ENCODE assay signal across 23 cellular contexts in genomic region chrX:110212299-110212698, GRCh38.
DNase-seq lines count a peak whose midpoint lies in the region; ATAC-seq, FAIRE-seq and TF ChIP-seq lines count a peak whose summit lies in the region.
"Had no signal": no experiment of that assay in that cellular context is flagged by ENCODE, and none has a peak within 500 bp of the region (broad histone marks: within the 10 kb centered on the region; RNA-seq: fewer than 3 reads in every experiment).

No MANE protein-coding gene starts in this region.

- H3K23ac ChIP-seq in IMR-90 (ENCODE audit: low read depth, low read length) (no peak overlapping the region), mesendoderm (ENCODE audit: low read length) (no peak overlapping the region)

- H2BK20ac ChIP-seq in IMR-90 (ENCODE audit: low read depth, low read length): no peak overlapping the region

- no peak overlapping the region for H3K4me2 ChIP-seq in IMR-90 (ENCODE audit: low read depth, low read length)
- no peak overlapping the region for H3K4me2 ChIP-seq in mammary epithelial cell (ENCODE audit: insufficient read depth, low read depth, low read length)
- H3K4me2 ChIP-seq in mesendoderm (ENCODE audit: low read length): no peak overlapping the region
- no peak overlapping the region for H3K4me2 ChIP-seq in HepG2 (ENCODE audit: low read depth, low read length)
- H3K4me2 ChIP-seq: BLaER1 had no signal

- no peak for FAIRE-seq in HepG2 (lab: Jason Lieb, UNC)
- FAIRE-seq: endothelial cell of umbilical vein, GM12892 had no signal

- no peak overlapping the region for H4K91ac ChIP-seq in IMR-90 (ENCODE audit: insufficient read depth, low read depth, low read length)

- dilution Hi-C loops in IMR-90 (cut with HindIII; ENCODE audit: low sequenced_read_pairs, unreplicated experiment) (no loop called here), mammary epithelial cell (cut with HindIII; ENCODE audit: low sequenced_read_pairs) (no loop called here)

- no peak overlapping the region for H3K4me3 Mint-ChIP-seq in immature natural killer cell
- H3K4me3 Mint-ChIP-seq: naive B cell had no signal

- H3K27ac ChIP-seq in IMR-90 (ENCODE audit: insufficient read depth, low read length) (no peak overlapping the region), mammary epithelial cell (ENCODE audit: insufficient read depth, low read depth, low read length) (peak overlapping the region; percentile 1), mesendoderm (ENCODE audit: low read depth, low read length) (no peak overlapping the region), HepG2 (ENCODE audit: extremely low read length, insufficient read depth, low read length) (no peak overlapping the region)
- H3K27ac ChIP-seq: BLaER1, heart left ventricle, Peyer's patch, right atrium auricular region, tibial artery had no signal

- no peak for ATAC-seq in IMR-90 (ENCODE audit: low read depth)
- ATAC-seq in HepG2: no peak
- ATAC-seq: heart left ventricle had no signal

- peak; percentile 45 for DNase-seq in ELR (ENCODE audit: low read depth)
- DNase-seq in IMR-90: peak; percentile 10
- DNase-seq in mammary epithelial cell: no peak
- DNase-seq in mesendoderm: peak; percentile 3
- DNase-seq in immature natural killer cell: no peak
- no peak for DNase-seq in HepG2 (ENCODE audit: low spot score)
- DNase-seq in NCI-H2107 treated with DMSO at 0.1 percent for 48 hours (lab: John Stamatoyannopoulos, UW; ENCODE audit: unreplicated experiment): no peak
- no peak for DNase-seq in NCI-H524 treated with DMSO at 0.1 percent for 48 hours (lab: John Stamatoyannopoulos, UW)
- DNase-seq: activated CD4-positive, alpha-beta T cell treated with anti-CD3 and anti-CD28 coated beads for 1 hour; activated CD8-positive, alpha-beta memory T cell treated with anti-CD3 and anti-CD28 coated beads, Interleukin-2, amount 50 U/mL, for 48 hours; activated naive CD4-positive, alpha-beta T cell treated with anti-CD3 and anti-CD28 coated beads, Interleukin-2, amount 50 U/mL, for 16 hours; caudate nucleus; heart left ventricle; naive B cell; NCI-H1092 treated with DMSO at 0.1 percent for 48 hours; NCI-H446 treated with DMSO at 0.1 percent for 48 hours; Peyer's patch; stimulated activated CD4-positive, alpha-beta T cell treated with anti-CD3 and anti-CD28 coated beads, Interleukin-4, amount 100 ng/mL, for 24 hours; tibial artery had no signal

- TF ChIP-seq EP300 in HepG2 (IDR thresholded peaks at IDR 0.05; ENCODE audit: low read depth in 2 of 2, low read length in 2 of 2) (no peak), HepG2 (CRISPR knock-in tag; IDR thresholded peaks at IDR 0.05; ENCODE audit: borderline replicate concordance) (no peak)

- H3K14ac ChIP-seq in IMR-90 (replicated peaks; ENCODE audit: low read depth, low read length): no peak overlapping the region

- H2AK5ac ChIP-seq in IMR-90 (ENCODE audit: low read depth, low read length) (no peak overlapping the region), mesendoderm (ENCODE audit: low read length) (no peak overlapping the region)

- peaks cover 0 to 2% (median 0%) of the 10 kb centered on the region in 3 donors for H3K27me3 Mint-ChIP-seq in immature natural killer cell (ENCODE audit: low read depth in 3 of 3)
- H3K27me3 Mint-ChIP-seq: naive B cell had no signal

- H4K5ac ChIP-seq in IMR-90 (ENCODE audit: low read depth, low read length) (peak overlapping the region; percentile 36; the same call in 1 of the 2 replicates), mesendoderm (ENCODE audit: low read length) (no peak overlapping the region)

- H3K4me3 ChIP-seq in IMR-90 (ENCODE audit: insufficient read depth, low read depth, low read length) (no peak overlapping the region), mammary epithelial cell (replicated peaks in 1 of 3; ENCODE audit: insufficient read depth in 1 of 3, low read depth in 2 of 3, low read length in 3 of 3) (no peak overlapping the region), mesendoderm (ENCODE audit: low read length) (no peak overlapping the region), HepG2 (replicated peaks in 1 of 3; ENCODE audit: insufficient read depth in 1 of 3, low read depth in 2 of 3, low read length in 3 of 3) (no peak overlapping the region)
- H3K4me3 ChIP-seq: BLaER1, heart left ventricle, Peyer's patch, right atrium auricular region, tibial artery had no signal

- WGBS in IMR-90 (ENCODE audit: extremely low coverage in 2 of 2, insufficient read length in 1 of 2), 2 experiments: no CpG with 5 or more reads among the region's 3 CpGs
- WGBS in mammary epithelial cell (ENCODE audit: low coverage, missing lambda C conversion rate): 85% methylated on average over 3 of the region's 3 CpGs
- no CpG with 5 or more reads among the region's 3 CpGs for WGBS in mesendoderm (ENCODE audit: extremely low coverage, insufficient coverage, low lambda C conversion rate)
- whole genome bisulfite sequencing in HepG2 (ENCODE audit: low lambda C conversion rate): 95% methylated on average over 3 of the region's 3 CpGs

- no peak for TF ChIP-seq RAD21 in IMR-90 (IDR thresholded peaks at IDR 0.05; ENCODE audit: low read length)
- TF ChIP-seq RAD21 in HepG2 (CRISPR knock-in tag; IDR thresholded peaks at IDR 0.05): no peak

- H3K56ac ChIP-seq in IMR-90 (ENCODE audit: extremely low read depth, insufficient read depth, low read length) (no peak overlapping the region), mesendoderm (ENCODE audit: low read length) (no peak overlapping the region)

- peaks cover 9 to 12% of the 10 kb centered on the region in 2 donors for H3K4me1 Mint-ChIP-seq in immature natural killer cell

- no TSS peak for BruUV-seq in IMR-90 (replicated peaks; lab: Mats Ljungman, UMichigan)
- BruUV-seq in mammary epithelial cell (replicated peaks; lab: Mats Ljungman, UMichigan): no TSS peak
- BruUV-seq in HepG2 (replicated peaks; lab: Mats Ljungman, UMichigan): no TSS peak

- H3K27me3 ChIP-seq in IMR-90 (ENCODE audit: control insufficient read depth, insufficient read depth, low read length) (no peaks in the 10 kb centered on the region), mammary epithelial cell (ENCODE audit: insufficient read depth, low read length) (no peaks in the 10 kb centered on the region), mesendoderm (ENCODE audit: insufficient read depth, low read length, poor library complexity) (no peaks in the 10 kb centered on the region), HepG2 (ENCODE audit: control insufficient read depth in 1 of 2, insufficient read depth in 2 of 2, low read length in 2 of 2) (no peaks in the 10 kb centered on the region)
- H3K27me3 ChIP-seq: heart left ventricle, Peyer's patch, right atrium auricular region, tibial artery had no signal

- no peaks in the 10 kb centered on the region for H4K20me1 ChIP-seq in IMR-90 (ENCODE audit: insufficient read depth, low read length)
- no peaks in the 10 kb centered on the region for H4K20me1 ChIP-seq in mammary epithelial cell (ENCODE audit: insufficient read depth, low read length)
- no peaks in the 10 kb centered on the region for H4K20me1 ChIP-seq in HepG2 (ENCODE audit: insufficient read depth, low read length)

- no peak overlapping the region for H2AK9ac ChIP-seq in IMR-90 (replicated peaks; ENCODE audit: low read depth, low read length, poor library complexity)

- H3K9me3 ChIP-seq in IMR-90 (ENCODE audit: control insufficient read depth, insufficient read depth, low read length) (no peaks in the 10 kb centered on the region), mammary epithelial cell (replicated peaks; ENCODE audit: insufficient read depth, low read length) (no peaks in the 10 kb centered on the region), HepG2 (ENCODE audit: low read length) (no peaks in the 10 kb centered on the region)
- H3K9me3 ChIP-seq: BLaER1, heart left ventricle, Peyer's patch, right atrium auricular region, tibial artery had no signal

- H4K8ac ChIP-seq in IMR-90 (ENCODE audit: low read depth in 2 of 2, low read length in 2 of 2) (no peak overlapping the region), mesendoderm (ENCODE audit: low read depth, low read length) (no peak overlapping the region)

- H3K9me1 ChIP-seq in IMR-90 (ENCODE audit: insufficient read depth, low read length): no peaks in the 10 kb centered on the region

- H2BK120ac ChIP-seq in IMR-90 (ENCODE audit: low read depth, low read length) (no peak overlapping the region), mesendoderm (ENCODE audit: low read depth, low read length) (no peak overlapping the region)

- CTCF ChIA-PET in IMR-90 (lab: Yijun Ruan, JAX) (no interaction called here), mammary epithelial cell (lab: Charles Lee; ENCODE audit: low non-redundant PET) (no interaction called here), HepG2 (lab: Yijun Ruan, JAX; ENCODE audit: low intra/inter-chr PET ratio, low total read pairs) (no interaction called here)

- H3K79me2 ChIP-seq in mammary epithelial cell (ENCODE audit: insufficient read depth, low read length) (peaks cover 6% of the 10 kb centered on the region), mesendoderm (ENCODE audit: control insufficient read depth, insufficient read depth, low read length) (no peaks in the 10 kb centered on the region), HepG2 (ENCODE audit: insufficient read depth, low read length) (no peaks in the 10 kb centered on the region)

- TF ChIP-seq CTCF in IMR-90 (conservative IDR thresholded peaks at IDR 0.05; ENCODE audit: low read depth, low read length): no peak
- TF ChIP-seq CTCF in mammary epithelial cell (conservative IDR thresholded peaks at IDR 0.05 in 1 of 2, IDR thresholded peaks at IDR 0.05 in 1 of 2; ENCODE audit: extremely low read depth in 1 of 2, insufficient read depth in 1 of 2, low read depth in 1 of 2, low read length in 2 of 2): peak; percentile 21 to 31
- TF ChIP-seq CTCF in HepG2 (CRISPR knock-in tag; IDR thresholded peaks at IDR 0.05): no peak

- H3K36me3 Mint-ChIP-seq in immature natural killer cell: no peaks in the 10 kb centered on the region
- H3K36me3 Mint-ChIP-seq: naive B cell had no signal

- H3K36me3 ChIP-seq in IMR-90 (ENCODE audit: control insufficient read depth, insufficient read depth, low read length) (no peaks in the 10 kb centered on the region), mammary epithelial cell (ENCODE audit: insufficient read depth, low read length) (no peaks in the 10 kb centered on the region), mesendoderm (ENCODE audit: control insufficient read depth, insufficient read depth, low read length) (no peaks in the 10 kb centered on the region), HepG2 (replicated peaks in 1 of 2; ENCODE audit: control insufficient read depth in 1 of 2, insufficient read depth in 2 of 2, low read length in 2 of 2) (no peaks in the 10 kb centered on the region)
- H3K36me3 ChIP-seq: BLaER1, heart left ventricle, Peyer's patch, right atrium auricular region, tibial artery had no signal

- no peak for TF ChIP-seq POLR2A in IMR-90 (IDR thresholded peaks at IDR 0.05; ENCODE audit: low read depth, low read length)
- no peak for TF ChIP-seq POLR2A in HepG2 (IDR thresholded peaks at IDR 0.05; ENCODE audit: insufficient read depth in 1 of 2, low read depth in 2 of 2, low read length in 2 of 2)

- H3K79me1 ChIP-seq in IMR-90 (ENCODE audit: low read depth in 1 of 2, low read length in 2 of 2): peaks cover 6 to 10% of the 10 kb centered on the region in 2 experiments; a peak in 3 of 4 replicates
- no peaks in the 10 kb centered on the region for H3K79me1 ChIP-seq in mesendoderm (ENCODE audit: low read length)

- H2AFZ ChIP-seq in IMR-90 (replicated peaks; ENCODE audit: low read length, poor library complexity): no peak overlapping the region
- H2AFZ ChIP-seq in mammary epithelial cell (ENCODE audit: low read depth, low read length): no peak overlapping the region
- no peak overlapping the region for H2AFZ ChIP-seq in HepG2 (ENCODE audit: low read length)

- no peaks in the 10 kb centered on the region for H3K9me3 Mint-ChIP-seq in immature natural killer cell
- H3K9me3 Mint-ChIP-seq: naive B cell had no signal

- H3K4ac ChIP-seq in IMR-90 (ENCODE audit: low read depth, low read length): no peak overlapping the region
- H3K4ac ChIP-seq in mesendoderm (ENCODE audit: low read depth, low read length): no peak overlapping the region

- peak overlapping the region; percentile 18; the same call in 1 of the 2 replicates for H3K18ac ChIP-seq in IMR-90 (ENCODE audit: low read depth, low read length)
- H3K18ac ChIP-seq in mesendoderm (ENCODE audit: low read length): no peak overlapping the region

- intact Hi-C loops in IMR-90 (cut with micrococcal nuclease) (no loop called here), mammary epithelial cell (cut with micrococcal nuclease) (loop anchor here (5.0 kb wide), 1 partner anchor 50 kb away; no protein-coding TSS in a partner anchor), HepG2 (cut with micrococcal nuclease; ENCODE audit: unreplicated experiment) (no loop called here)

- no peak overlapping the region for H3K27ac Mint-ChIP-seq in immature natural killer cell
- H3K27ac Mint-ChIP-seq: naive B cell had no signal

- POLR2A ChIA-PET in IMR-90 (lab: Charles Lee; ENCODE audit: unreplicated experiment): no interaction called here
- POLR2A ChIA-PET in HepG2 (lab: Yijun Ruan, JAX): no interaction called here

- no peak overlapping the region for H2BK5ac ChIP-seq in IMR-90 (ENCODE audit: low read depth, low read length, poor library complexity, severe bottlenecking)
- no peak overlapping the region for H2BK5ac ChIP-seq in mesendoderm (ENCODE audit: low read length)

- in situ Hi-C loops in IMR-90 (cut with MboI; ENCODE audit: low sequenced_read_pairs): no loop called here
- in situ Hi-C loops in mammary epithelial cell (cut with MboI; ENCODE audit: low sequenced_read_pairs in 2 of 2): no loop called here
- in situ Hi-C loops in HepG2 (cut with HindIII; ENCODE audit: extremely low pct_ligation_motif_present, low pct_unique_long_range_greater_than_20kb): no loop called here

- H3K4me1 ChIP-seq in IMR-90 (ENCODE audit: control insufficient read depth, insufficient read depth, low read length) (peaks cover 7% of the 10 kb centered on the region), mammary epithelial cell (ENCODE audit: insufficient read depth, low read length) (peaks cover 32% of the 10 kb centered on the region), mesendoderm (ENCODE audit: control insufficient read depth, low read depth, low read length) (no peaks in the 10 kb centered on the region), HepG2 (ENCODE audit: insufficient read depth, low read length) (no peaks in the 10 kb centered on the region)
- H3K4me1 ChIP-seq: heart left ventricle, Peyer's patch, right atrium auricular region, tibial artery had no signal

- H2BK15ac ChIP-seq in IMR-90 (ENCODE audit: low read depth, low read length) (no peak overlapping the region), mesendoderm (replicated peaks; ENCODE audit: low read depth) (no peak overlapping the region)

- no peak overlapping the region for H3K9ac ChIP-seq in IMR-90 (ENCODE audit: low read depth, low read length)
- H3K9ac ChIP-seq in mammary epithelial cell (ENCODE audit: insufficient read depth, low read length): no peak overlapping the region
- H3K9ac ChIP-seq in mesendoderm (ENCODE audit: low read length): no peak overlapping the region
- H3K9ac ChIP-seq in HepG2 (ENCODE audit: insufficient read depth, low read depth, low read length): no peak overlapping the region
- H3K9ac ChIP-seq: BLaER1 had no signal

Comparison
In these comparisons a context has a peak if more than half of its experiments do, and no peak if none do; other contexts are left out.
1. DNase-seq: peak in ELR (single experiment), IMR-90 (single experiment) and mesendoderm (single experiment); none in mammary epithelial cell (single experiment), immature natural killer cell (0 of 3), HepG2 (single experiment), NCI-H2107 treated with DMSO at 0.1 percent for 48 hours (single experiment) and NCI-H524 treated with DMSO at 0.1 percent for 48 hours (single experiment).
2. CTCF ChIP-seq: peak in mammary epithelial cell (2 of 2); none in IMR-90 (single experiment) and HepG2 (single experiment).